ENCODE assay signal across 9 cellular contexts in genomic region chr2:171318463-171318934, GRCh38.
DNase-seq lines count a peak whose midpoint lies in the region; ATAC-seq and TF ChIP-seq lines count a peak whose summit lies in the region.
"Had no signal": no experiment of that assay in that cellular context is flagged by ENCODE, and none has a peak within 500 bp of the region (broad histone marks: within the 10 kb centered on the region; RNA-seq: fewer than 3 reads in every experiment).

No MANE protein-coding gene starts in this region.

- H3K27me3 ChIP-seq in SU-DHL-6 (ENCODE audit: low read length): no peaks in the 10 kb centered on the region

- peak overlapping the region; percentile 55 for H3K9ac ChIP-seq in SU-DHL-6 (ENCODE audit: low read length)

- TF ChIP-seq CTCF in SU-DHL-6 (IDR thresholded peaks at IDR 0.05; ENCODE audit: insufficient read depth, low read length, poor library complexity, severe bottlenecking): no peak

- no peak overlapping the region for H2AFZ ChIP-seq in SU-DHL-6 (ENCODE audit: low read depth, low read length, severe bottlenecking)

- no peaks in the 10 kb centered on the region for H3K9me3 ChIP-seq in SU-DHL-6 (ENCODE audit: insufficient read depth, low read length)

- DNase-seq in fibroblast of gingiva (ENCODE audit: low read depth): peak; percentile 24
- peak in 49 of 56 donors; percentile 2 to 84 (median 44) for DNase-seq in nucleus accumbens (lab: John Stamatoyannopoulos, UW)
- no peak for DNase-seq in GDM1 (lab: John Stamatoyannopoulos, UW)
- DNase-seq in activated CD8-positive, alpha-beta memory T cell treated with anti-CD3 and anti-CD28 coated beads for 24 hours: no peak
- DNase-seq: NCI-H1048 had no signal

- H4K20me1 ChIP-seq in SU-DHL-6 (ENCODE audit: low read depth, low read length): no peaks in the 10 kb centered on the region

- ATAC-seq in GM19324 (IDR thresholded peaks at IDR 0.05; ENCODE audit: low FRiP score, unreplicated experiment) (no peak), GM21390 (IDR thresholded peaks at IDR 0.05; ENCODE audit: unreplicated experiment) (no peak)

- peak overlapping the region; percentile 69; the same call in 1 of the 2 replicates for H3K4me3 ChIP-seq in GM08714 (ENCODE audit: low read length)
- H3K4me3 ChIP-seq in SU-DHL-6 (ENCODE audit: insufficient read depth, low read length, poor library complexity, severe bottlenecking): no peak overlapping the region

- peaks cover 62% of the 10 kb centered on the region for H3F3A ChIP-seq in SU-DHL-6 (ENCODE audit: insufficient read depth)

- H3K27ac ChIP-seq in SU-DHL-6 (ENCODE audit: low read depth, low read length): peak overlapping the region; percentile 97

- no peaks in the 10 kb centered on the region for H3K9me2 ChIP-seq in SU-DHL-6 (replicated peaks; ENCODE audit: insufficient read depth, low read length)

- peak overlapping the region; percentile 76 for H3K4me2 ChIP-seq in SU-DHL-6 (ENCODE audit: low read depth, low read length, poor library complexity, severe bottlenecking)

- H3K36me3 ChIP-seq in SU-DHL-6 (ENCODE audit: low read length): no peaks in the 10 kb centered on the region

- no peaks in the 10 kb centered on the region for H3K79me2 ChIP-seq in SU-DHL-6 (ENCODE audit: insufficient read depth, low read length)

Comparison
In these comparisons a context has a peak if more than half of its experiments do, and no peak if none do; other contexts are left out.
1. DNase-seq: peak in fibroblast of gingiva (single experiment) and nucleus accumbens (49 of 56); none in GDM1 (single experiment) and activated CD8-positive, alpha-beta memory T cell treated with anti-CD3 and anti-CD28 coated beads for 24 hours (single experiment).